Comparison of ENCODE assay signal across 1 cellular context in the genomic region with DNA sequence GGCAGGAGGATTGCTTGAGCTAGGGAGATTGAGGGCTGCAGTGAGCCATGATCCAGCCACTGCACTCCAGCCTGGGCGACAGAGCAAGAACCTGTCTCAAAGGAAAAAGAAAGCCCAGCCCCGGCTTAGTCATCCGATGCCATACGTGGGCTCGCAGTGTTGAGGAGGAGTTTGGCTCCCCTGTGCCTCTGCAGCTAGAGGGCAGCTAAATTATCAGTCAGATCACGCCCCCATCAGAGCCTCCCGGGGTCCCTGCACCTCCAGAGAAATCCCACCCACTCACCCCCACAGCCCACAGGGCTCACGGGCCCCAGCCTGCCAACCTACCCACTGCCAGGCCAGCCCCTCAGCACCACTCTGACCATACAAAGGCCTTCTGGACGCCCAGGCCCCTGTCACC.
TF ChIP-seq lines count a peak whose summit lies in the region.

No MANE protein-coding gene starts in this region.

TF ChIP-seq in IMR-90, 13 proteins besides CTCF, POLR2A, EP300 and RAD21:
- TF ChIP-seq FOS (IDR thresholded peaks at IDR 0.05; ENCODE audit: low read depth, low read length) = no peak
- no peak for TF ChIP-seq RFX5 (IDR thresholded peaks at IDR 0.05; ENCODE audit: low read depth, low read length)
- no peak for TF ChIP-seq SMC3 (IDR thresholded peaks at IDR 0.05; ENCODE audit: low read depth, low read length)
- TF ChIP-seq MAFK (IDR thresholded peaks at IDR 0.05; ENCODE audit: low read depth, low read length) = no peak
